ENCODE assay signal across 9 cellular contexts in the genomic region with DNA sequence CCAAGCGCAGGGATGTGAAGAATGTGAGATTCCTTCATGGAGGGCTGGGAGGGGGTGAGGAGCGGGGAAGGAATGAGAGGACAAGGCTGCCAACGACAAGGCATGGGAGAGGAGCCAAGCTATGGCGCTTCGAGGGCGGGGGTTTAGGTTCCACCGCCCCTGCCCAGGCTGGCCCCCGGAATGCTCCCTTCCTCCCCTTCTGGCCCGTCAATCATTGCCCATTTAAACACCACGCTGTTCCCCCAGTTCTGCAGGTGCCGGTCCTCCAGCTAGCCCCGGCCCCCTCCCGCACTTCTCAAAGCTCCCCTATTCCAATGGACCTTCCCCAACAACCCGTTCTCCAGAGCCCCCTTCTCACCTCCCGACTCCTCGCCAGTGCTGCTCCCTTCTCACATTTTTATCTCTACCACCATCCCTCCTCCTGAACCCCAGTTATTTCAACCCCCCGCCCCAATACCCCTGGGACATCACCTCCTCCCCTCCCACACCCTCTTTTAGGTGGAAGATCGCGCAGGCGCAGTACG. TPM values are rescaled to one million over a fixed set of nuclear protein-coding genes. Genes with fewer than 3 reads are reported as not detected.
DNase-seq lines count a peak whose midpoint lies in the region; ATAC-seq and TF ChIP-seq lines count a peak whose summit lies in the region.
"Had no signal": no experiment of that assay in that cellular context is flagged by ENCODE, and none has a peak within 500 bp of the region (broad histone marks: within the 10 kb centered on the region; RNA-seq: fewer than 3 reads in every experiment).

No MANE protein-coding gene starts in this region.

- peak; percentile 27 for ATAC-seq in CD4-positive, alpha-beta T cell (ENCODE audit: poor library complexity)
- peak; percentile 25 for ATAC-seq in GM19035 (IDR thresholded peaks at IDR 0.05; ENCODE audit: unreplicated experiment)
- ATAC-seq in HG03460 (IDR thresholded peaks at IDR 0.05; ENCODE audit: unreplicated experiment), result peak; percentile 16
- ATAC-seq in activated B cell treated with CpG ODN at 0.5 μM for 24 hours (ENCODE audit: low read depth), result peak; percentile 23

- H3K36me3 Mint-ChIP-seq in CD4-positive, alpha-beta T cell (ENCODE audit: low read depth), result peaks cover 27% of the 10 kb centered on the region
- H3K36me3 Mint-ChIP-seq in activated B cell treated with CpG ODN at 0.5 μM for 24 hours (ENCODE audit: low read depth) (peaks cover 28% of the 10 kb centered on the region), neural crest cell (ENCODE audit: low read depth) (peaks cover 4% of the 10 kb centered on the region)

- H3K27ac Mint-ChIP-seq in CD4-positive, alpha-beta T cell, result peak overlapping the region; percentile 100
- H3K27ac Mint-ChIP-seq in activated B cell treated with CpG ODN at 0.5 μM for 24 hours (peak overlapping the region; percentile 98), neural crest cell (ENCODE audit: unreplicated experiment) (peak overlapping the region; percentile 95)

- POLR2A ChIA-PET in CD4-positive, alpha-beta T cell (lab: Charles Lee), result interaction anchor here (0.6 to 4.1 kb wide), 35 partner anchors 12 to 504 kb away, joined by 3 to 62 read pairs (median 6); a partner anchor contains a TSS
- POLR2A ChIA-PET in activated B cell treated with CpG ODN at 0.5 μM for 24 hours (lab: Charles Lee), result interaction anchor here (0.7 to 4.0 kb wide), 40 partner anchors 9 to 939 kb away, joined by 3 to 111 read pairs (median 6); a partner anchor contains a TSS

- H3K9me3 ChIP-seq in CD4-positive, alpha-beta T cell (ENCODE audit: control insufficient read depth, low read length), result no peaks in the 10 kb centered on the region

- H3K27me3 Mint-ChIP-seq in CD4-positive, alpha-beta T cell, result no peaks in the 10 kb centered on the region
- no peaks in the 10 kb centered on the region for H3K27me3 Mint-ChIP-seq in activated B cell treated with CpG ODN at 0.5 μM for 24 hours
- no peaks in the 10 kb centered on the region for H3K27me3 Mint-ChIP-seq in neural crest cell (ENCODE audit: low read depth)

- H3K4me1 Mint-ChIP-seq in CD4-positive, alpha-beta T cell (ENCODE audit: low read depth), result peaks cover 52% of the 10 kb centered on the region
- H3K4me1 Mint-ChIP-seq in activated B cell treated with CpG ODN at 0.5 μM for 24 hours (peaks cover 55% of the 10 kb centered on the region), neural crest cell (peaks cover 46% of the 10 kb centered on the region)

- intact Hi-C loops in CD4-positive, alpha-beta T cell (cut with DNase I, micrococcal nuclease), result loop anchor here (5.0 to 10.0 kb wide), 2 partner anchors 36 to 176 kb away; a partner anchor contains a TSS
- intact Hi-C loops in activated B cell treated with CpG ODN at 0.5 μM for 24 hours (cut with micrococcal nuclease), result loop anchor here (1.0 to 5.0 kb wide), 8 partner anchors 46 to 1300 kb away; a partner anchor contains a TSS

- no peaks in the 10 kb centered on the region for H3K9me3 Mint-ChIP-seq in CD4-positive, alpha-beta T cell
- H3K9me3 Mint-ChIP-seq in activated B cell treated with CpG ODN at 0.5 μM for 24 hours (no peaks in the 10 kb centered on the region), neural crest cell (no peaks in the 10 kb centered on the region)

- CTCF ChIA-PET in CD4-positive, alpha-beta T cell (lab: Charles Lee), result interaction anchor here (0.7 to 4.8 kb wide), 6 partner anchors 15 to 102 kb away, joined by 3 to 31 read pairs (median 19); a partner anchor contains a TSS
- CTCF ChIA-PET in activated B cell treated with CpG ODN at 0.5 μM for 24 hours (lab: Charles Lee), result interaction anchor here (0.6 to 4.0 kb wide), 13 partner anchors 12 to 483 kb away, joined by 3 to 52 read pairs (median 6); a partner anchor contains a TSS

- no peak for DNase-seq in CD4-positive, alpha-beta T cell
- no peak for DNase-seq in activated B cell treated with CpG ODN at 0.5 μM for 24 hours
- DNase-seq in fibroblast of the conjunctiva (ENCODE audit: low read depth), result peak; percentile 68
- peak; percentile 14 for DNase-seq in neural crest cell (ENCODE audit: low read depth, low spot score)
- DNase-seq in NCI-H345 (lab: John Stamatoyannopoulos, UW), result no peak
- DNase-seq in stimulated activated CD4-positive, alpha-beta T cell treated with anti-CD3 and anti-CD28 coated beads, Interleukin-1b, Interleukin-23, amount 100 ng/mL, for 48 hours, result no peak

- peak overlapping the region; percentile 98 for H3K27ac ChIP-seq in CD4-positive, alpha-beta T cell (ENCODE audit: low read depth, low read length)

- peak overlapping the region; percentile 98 for H3K4me3 Mint-ChIP-seq in CD4-positive, alpha-beta T cell
- H3K4me3 Mint-ChIP-seq in activated B cell treated with CpG ODN at 0.5 μM for 24 hours (peak overlapping the region; percentile 99), neural crest cell (peak overlapping the region; percentile 100)

- no peaks in the 10 kb centered on the region for H3K27me3 ChIP-seq in CD4-positive, alpha-beta T cell (ENCODE audit: control insufficient read depth, insufficient read depth, low read length)

- TF ChIP-seq CTCF in CD4-positive, alpha-beta T cell (IDR thresholded peaks at IDR 0.05), result no peak
- TF ChIP-seq CTCF in activated B cell treated with CpG ODN at 0.5 μM for 24 hours (IDR thresholded peaks at IDR 0.05), result no peak
- no peak for TF ChIP-seq CTCF in neural crest cell (conservative IDR thresholded peaks at IDR 0.05)

RNA-seq across cellular contexts. Expression of a gene that starts 0.4 kb away (rescaled TPM):
- 10 to 100 TPM; 28.0 to 32.4 TPM for total RNA-seq in CD4-positive, alpha-beta T cell
- total RNA-seq in activated B cell treated with CpG ODN at 0.5 μM for 24 hours (75.8 and 86.0 TPM in 2 replicates), neural crest cell (48.3 and 48.6 TPM in 2 replicates)

RNA-seq across cellular contexts. Expression of a gene that starts 2.8 kb away (rescaled TPM):
- total RNA-seq in CD4-positive, alpha-beta T cell, result 1 to 10 TPM; 7.6 to 9.1 TPM
- 27.7 and 31.4 TPM in 2 replicates for total RNA-seq in activated B cell treated with CpG ODN at 0.5 μM for 24 hours
- total RNA-seq in neural crest cell, result 71.8 and 75.7 TPM in 2 replicates

RNA-seq across cellular contexts. Expression of a gene that starts 8.6 kb away (rescaled TPM):
- total RNA-seq in CD4-positive, alpha-beta T cell, result under 1 TPM in 1 of 2 experiments, not detected in 1; 0.33 TPM
- total RNA-seq in activated B cell treated with CpG ODN at 0.5 μM for 24 hours, result 0.37 and 1.00 TPM in 2 replicates
- total RNA-seq in neural crest cell, result 0.65 and 1.0 TPM in 2 replicates
- total RNA-seq: dermis microvascular lymphatic vessel endothelial cell had no signal

RNA-seq across cellular contexts. Expression of a gene that starts 32.0 kb away (rescaled TPM):
- total RNA-seq in CD4-positive, alpha-beta T cell, result 100 to 1,000 TPM; 104 to 109 TPM
- 109 and 136 TPM in 2 replicates for total RNA-seq in activated B cell treated with CpG ODN at 0.5 μM for 24 hours
- total RNA-seq in neural crest cell, result 164 and 172 TPM in 2 replicates

RNA-seq across cellular contexts. Expression of a gene that starts 36.9 kb away (rescaled TPM):
- total RNA-seq in CD4-positive, alpha-beta T cell, result 10 to 100 TPM; 23.9 to 30.8 TPM
- total RNA-seq in activated B cell treated with CpG ODN at 0.5 μM for 24 hours (44.1 and 44.8 TPM in 2 replicates), neural crest cell (61.4 and 68.0 TPM in 2 replicates)

Comparison
In these comparisons a context has a peak if more than half of its experiments do, and no peak if none do; other contexts are left out.
1. DNase-seq: peak in fibroblast of the conjunctiva (single experiment) and neural crest cell (single experiment); none in CD4-positive, alpha-beta T cell (0 of 10), activated B cell treated with CpG ODN at 0.5 μM for 24 hours (single experiment), NCI-H345 (single experiment) and stimulated activated CD4-positive, alpha-beta T cell treated with anti-CD3 and anti-CD28 coated beads, Interleukin-1b, Interleukin-23, amount 100 ng/mL, for 48 hours (single experiment).
2. Peak in every context shown above with its lines, with median percentiles within 50 percentile points of each other: ATAC-seq, H3K27ac Mint-ChIP-seq and H3K4me3 Mint-ChIP-seq.